9 cellular contexts compared by ENCODE assay signal in genomic region chr12:124527861-124528561, GRCh38. TPM values are rescaled to one million over a fixed set of nuclear protein-coding genes. Genes with fewer than 3 reads are reported as not detected.
DNase-seq lines count a peak whose midpoint lies in the region; ATAC-seq and TF ChIP-seq lines count a peak whose summit lies in the region.
"Had no signal": no experiment of that assay in that cellular context is flagged by ENCODE, and none has a peak within 500 bp of the region (broad histone marks: within the 10 kb centered on the region; RNA-seq: fewer than 3 reads in every experiment).

No MANE protein-coding gene starts in this region.

- peaks cover 41% of the 10 kb centered on the region for H3K4me1 Mint-ChIP-seq in stimulated activated naive CD8-positive, alpha-beta T cell treated with anti-CD3 and anti-CD28 coated beads, Interleukin-15, amount 100 ng/mL, for 72 hours

- ATAC-seq in stimulated activated naive CD8-positive, alpha-beta T cell treated with anti-CD3 and anti-CD28 coated beads, Interleukin-15, amount 100 ng/mL, for 72 hours: no peak
- no peak for ATAC-seq in HG03439 (IDR thresholded peaks at IDR 0.05; ENCODE audit: unreplicated experiment)

- H3K9me3 Mint-ChIP-seq in stimulated activated naive CD8-positive, alpha-beta T cell treated with anti-CD3 and anti-CD28 coated beads, Interleukin-15, amount 100 ng/mL, for 72 hours: no peaks in the 10 kb centered on the region

- no peaks in the 10 kb centered on the region for H3K27me3 Mint-ChIP-seq in stimulated activated naive CD8-positive, alpha-beta T cell treated with anti-CD3 and anti-CD28 coated beads, Interleukin-15, amount 100 ng/mL, for 72 hours

- H3K27me3 ChIP-seq in left ventricle myocardium inferior (ENCODE audit: low read depth) (no peaks in the 10 kb centered on the region), suprapubic skin (no peaks in the 10 kb centered on the region), colonic mucosa (no peaks in the 10 kb centered on the region)

- no peak overlapping the region for H3K27ac Mint-ChIP-seq in stimulated activated naive CD8-positive, alpha-beta T cell treated with anti-CD3 and anti-CD28 coated beads, Interleukin-15, amount 100 ng/mL, for 72 hours

- H3K4me1 ChIP-seq in left ventricle myocardium inferior: peaks cover 70% of the 10 kb centered on the region
- H3K4me1 ChIP-seq in suprapubic skin: peaks cover 58% of the 10 kb centered on the region
- H3K4me1 ChIP-seq in colonic mucosa: no peaks in the 10 kb centered on the region

- no peak overlapping the region for H3K4me3 ChIP-seq in left ventricle myocardium inferior
- no peak overlapping the region for H3K4me3 ChIP-seq in suprapubic skin
- H3K4me3 ChIP-seq in colonic mucosa: no peak overlapping the region

- WGBS in suprapubic skin: 47% methylated on average over 12 of the region's 20 CpGs

- no peak overlapping the region for H3K4me3 Mint-ChIP-seq in stimulated activated naive CD8-positive, alpha-beta T cell treated with anti-CD3 and anti-CD28 coated beads, Interleukin-15, amount 100 ng/mL, for 72 hours

- H3K36me3 ChIP-seq in left ventricle myocardium inferior (no peaks in the 10 kb centered on the region), suprapubic skin (no peaks in the 10 kb centered on the region), colonic mucosa (no peaks in the 10 kb centered on the region)

- no peak overlapping the region for H3K9ac ChIP-seq in colonic mucosa (ENCODE audit: low read depth in 2 of 2, low read length in 2 of 2)

- no peak for TF ChIP-seq EP300 in suprapubic skin (IDR thresholded peaks at IDR 0.05)

- DNase-seq in DMS 273 (lab: John Stamatoyannopoulos, UW; ENCODE audit: unreplicated experiment) (peak; percentile 74), DMS 273 treated with DMSO at 0.1 percent for 48 hours (lab: John Stamatoyannopoulos, UW) (no peak), T1000 (lab: John Stamatoyannopoulos, UW) (peak; percentile 79), left ventricle myocardium inferior (peak; percentile 42), suprapubic skin (ENCODE audit: low spot score in 2 of 2) (peak in 1 of 2 donors; percentile 76), colonic mucosa (no peak)
- DNase-seq in stimulated activated naive CD8-positive, alpha-beta T cell treated with anti-CD3 and anti-CD28 coated beads, Interleukin-15, amount 100 ng/mL, for 72 hours: no peak

- no peak for TF ChIP-seq POLR2A in suprapubic skin (IDR thresholded peaks at IDR 0.05)

- TF ChIP-seq CTCF in left ventricle myocardium inferior (IDR thresholded peaks at IDR 0.05; ENCODE audit: borderline replicate concordance) (no peak), suprapubic skin (IDR thresholded peaks at IDR 0.05) (no peak), colonic mucosa (IDR thresholded peaks at IDR 0.05) (no peak)

- H3K9me3 ChIP-seq in left ventricle myocardium inferior (replicated peaks) (no peaks in the 10 kb centered on the region), suprapubic skin (no peaks in the 10 kb centered on the region), colonic mucosa (no peaks in the 10 kb centered on the region)

- intact Hi-C loops in left ventricle myocardium inferior (cut with micrococcal nuclease) (no loop called here), colonic mucosa (cut with DNase I) (no loop called here)

- H3K27ac ChIP-seq in left ventricle myocardium inferior (replicated peaks) (peak overlapping the region; percentile 49), suprapubic skin (peak overlapping the region; percentile 61), colonic mucosa (no peak overlapping the region)
- H3K27ac ChIP-seq: 22Rv1 had no signal

RNA-seq across cellular contexts. Expression of gene NCOR2, which starts 39.4 kb away (rescaled TPM):
- total RNA-seq in left ventricle myocardium inferior: 152 TPM
- total RNA-seq in suprapubic skin: 100 to 1,000 TPM; 111 to 264 (median 187) TPM
- 100 to 1,000 TPM; 137 to 148 TPM for total RNA-seq in colonic mucosa

Comparison
In these comparisons a context has a peak if more than half of its experiments do, and no peak if none do; other contexts are left out.
1. DNase-seq: peak in DMS 273 (single experiment), T1000 (single experiment) and left ventricle myocardium inferior (single experiment); none in DMS 273 treated with DMSO at 0.1 percent for 48 hours (single experiment), stimulated activated naive CD8-positive, alpha-beta T cell treated with anti-CD3 and anti-CD28 coated beads, Interleukin-15, amount 100 ng/mL, for 72 hours (0 of 2) and colonic mucosa (single experiment).